ENCODE assay signal across 3 cellular contexts in genomic region chr10:97842114-97842513, GRCh38. TPM values are rescaled to one million over a fixed set of nuclear protein-coding genes. Genes with fewer than 3 reads are reported as not detected.
"Had no signal": no experiment of that assay in that cellular context is flagged by ENCODE, and none has a peak within 500 bp of the region (broad histone marks: within the 10 kb centered on the region; RNA-seq: fewer than 3 reads in every experiment).

No MANE protein-coding gene starts in this region.

RNA-seq across cellular contexts. Expression of gene GOLGA7B, which starts 7.5 kb away (rescaled TPM):
- total RNA-seq: GM23248, H7, HFFc6 had no signal
- polyA plus RNA-seq: GM23248 had no signal
